8 cellular contexts compared by ENCODE assay signal in genomic region chr11:17479284-17480214, GRCh38. TPM values are rescaled to one million over a fixed set of nuclear protein-coding genes. Genes with fewer than 3 reads are reported as not detected.
A peak's percentile ranks its signal among the peaks of the same experiment; 100 is the strongest.
DNase-seq lines count a peak whose midpoint lies in the region; ATAC-seq, FAIRE-seq and TF ChIP-seq lines count a peak whose summit lies in the region.

No MANE protein-coding gene starts in this region.

- ATAC-seq in A549, result peak; percentile 40 to 65; a peak in 4 of 6 replicates
- ATAC-seq in HG03097 (IDR thresholded peaks at IDR 0.05; ENCODE audit: low FRiP score, unreplicated experiment), result no peak

- DNase-seq in A549 (ENCODE audit: low read depth in 1 of 2, low spot score in 1 of 2) (peak; percentile 24 to 58), HuH-7.5 (ENCODE audit: low spot score) (peak; percentile 75), adipocyte (ENCODE audit: low read depth) (peak; percentile 25), iPS-NIHi11 (ENCODE audit: low spot score) (peak; percentile 84), KG1 (lab: John Stamatoyannopoulos, UW) (no peak), uterus (no peak), HPDE6-E6E7 (ENCODE audit: extremely low spot score) (no peak)

- no peak overlapping the region for H3K9ac ChIP-seq in adipocyte (ENCODE audit: low read length)

- no peak for TF ChIP-seq EP300 in A549 (IDR thresholded peaks at IDR 0.05)

- TF ChIP-seq POLR2A in A549 (IDR thresholded peaks at IDR 0.05; ENCODE audit: low read length) (no peak), uterus (IDR thresholded peaks at IDR 0.05) (no peak)

- peaks cover 56% of the 10 kb centered on the region for H3K27me3 ChIP-seq in adipocyte (replicated peaks; ENCODE audit: control insufficient read depth, insufficient read depth, low read length)
- peaks cover 0 to 10% of the 10 kb centered on the region in 2 donors for H3K27me3 ChIP-seq in uterus

- 52% methylated on average over 13 of the region's 14 CpGs for WGBS in A549 (ENCODE audit: missing lambda C conversion rate)

- CTCF ChIA-PET in A549 (lab: Yijun Ruan, JAX), result interaction anchor here (1.2 to 3.7 kb wide), 2 partner anchors 25 to 96 kb away, joined by 4 to 14 read pairs; no protein-coding TSS in a partner anchor

- no peak for TF ChIP-seq RAD21 in A549 (conservative IDR thresholded peaks at IDR 0.05 in 1 of 2, IDR thresholded peaks at IDR 0.05 in 1 of 2)

- no peak for TF ChIP-seq CTCF in A549 (IDR thresholded peaks at IDR 0.05)
- no peak for TF ChIP-seq CTCF in uterus (IDR thresholded peaks at IDR 0.05)

- H3K36me3 ChIP-seq in adipocyte (ENCODE audit: control insufficient read depth, insufficient read depth, low read length, severe bottlenecking) (no peaks in the 10 kb centered on the region), uterus (no peaks in the 10 kb centered on the region)

- no peak for FAIRE-seq in A549 (lab: Jason Lieb, UNC)

- no peak overlapping the region for H3K4me3 ChIP-seq in A549
- no peak overlapping the region for H3K4me3 ChIP-seq in adipocyte (ENCODE audit: low read length)
- no peak overlapping the region for H3K4me3 ChIP-seq in uterus

- peak overlapping the region; percentile 33; the same call in 2 of the 3 replicates for H3K4me2 ChIP-seq in A549

- H3K4me1 ChIP-seq in A549 (no peaks in the 10 kb centered on the region), adipocyte (ENCODE audit: control insufficient read depth, insufficient read depth, low read length) (no peaks in the 10 kb centered on the region), uterus (peaks cover 0 to 5% of the 10 kb centered on the region in 2 donors)

- H3K27ac ChIP-seq in A549 (no peak overlapping the region), uterus (no peak overlapping the region)

- H3K9me3 ChIP-seq in A549 (no peaks in the 10 kb centered on the region), adipocyte (ENCODE audit: control insufficient read depth, low read length) (peaks cover 7% of the 10 kb centered on the region), uterus (no peaks in the 10 kb centered on the region)

- POLR2A ChIA-PET in A549 (lab: Yijun Ruan, JAX), result no interaction called here

- intact Hi-C loops in uterus (cut with DNase I; ENCODE audit: low total_unique reads), result no loop called here

TF ChIP-seq in A549, 52 proteins besides CTCF, POLR2A, EP300 and RAD21:
- TF ChIP-seq EHMT2 (IDR thresholded peaks at IDR 0.05; ENCODE audit: low read depth), result no peak
- TF ChIP-seq RARB (CRISPR knock-in tag; IDR thresholded peaks at IDR 0.05), result no peak
- no peak for TF ChIP-seq GATA3 (IDR thresholded peaks at IDR 0.05; ENCODE audit: borderline replicate concordance)
- TF ChIP-seq KDM1A (IDR thresholded peaks at IDR 0.05; ENCODE audit: low read depth), result no peak
- TF ChIP-seq, protein P1, sequence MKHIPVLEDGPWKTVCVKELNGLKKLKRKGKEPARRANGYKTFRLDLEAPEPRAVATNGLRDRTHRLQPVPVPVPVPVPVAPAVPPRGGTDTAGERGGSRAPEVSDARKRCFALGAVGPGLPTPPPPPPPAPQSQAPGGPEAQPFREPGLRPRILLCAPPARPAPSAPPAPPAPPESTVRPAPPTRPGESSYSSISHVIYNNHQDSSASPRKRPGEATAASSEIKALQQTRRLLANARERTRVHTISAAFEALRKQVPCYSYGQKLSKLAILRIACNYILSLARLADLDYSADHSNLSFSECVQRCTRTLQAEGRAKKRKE (CRISPR knock-in tag; IDR thresholded peaks at IDR 0.05; ENCODE audit: low read depth), result no peak
- TF ChIP-seq CBX2 (IDR thresholded peaks at IDR 0.05; ENCODE audit: borderline replicate concordance, low read depth), result no peak
- TF ChIP-seq ZC3H11A (IDR thresholded peaks at IDR 0.05), result no peak
- no peak for TF ChIP-seq SMC3 (IDR thresholded peaks at IDR 0.05)
- no peak for TF ChIP-seq ZNF302 (CRISPR knock-in tag; IDR thresholded peaks at IDR 0.05)
- TF ChIP-seq BHLHE40 (IDR thresholded peaks at IDR 0.05; ENCODE audit: low read depth, low read length), result no peak
- no peak for TF ChIP-seq SREBF2 (IDR thresholded peaks at IDR 0.05)

RNA-seq across cellular contexts. Expression of gene ABCC8, which starts 2.9 kb away (rescaled TPM):
- 2.0 and 2.5 TPM in 2 replicates for polyA plus RNA-seq in A549 (2011; rRNA removed)
- 1.4 and 1.8 TPM in 2 replicates for polyA plus RNA-seq in A549 (2012; cell fraction: cytosol; rRNA removed)
- polyA plus RNA-seq in A549 (2012; cell fraction: nucleus; rRNA removed), result 14.3 and 15.4 TPM in 2 replicates
- 1.1 to 1.3 TPM (median 1.2 TPM) in 3 replicates for polyA plus RNA-seq in A549 (2017; fragmentation: RNase III; extraction: RNeasy Plus Mini Kit Qiagen cat#74134 plus additional on column Dnase treatment)
- 6.5 and 8.8 TPM in 2 replicates for polyA minus RNA-seq in A549 (2011; rRNA and poly(A)+ RNA removed)
- total RNA-seq in uterus, result 1 to 10 TPM in 2 of 4 donors, under 1 TPM in 1, not detected in 1; under 0.01 to 5.5 (median 1.9) TPM

Comparison
In these comparisons a context has a peak if more than half of its experiments do, and no peak if none do; other contexts are left out.
1. DNase-seq: peak in A549 (2 of 2), HuH-7.5 (single experiment), adipocyte (single experiment) and iPS-NIHi11 (single experiment); none in KG1 (single experiment), uterus (0 of 2) and HPDE6-E6E7 (single experiment).